ENCODE assay signal across 12 cellular contexts in genomic region chr1:51344276-51344601, GRCh38. TPM values are rescaled to one million over a fixed set of nuclear protein-coding genes. Genes with fewer than 3 reads are reported as not detected.
DNase-seq lines count a peak whose midpoint lies in the region; ATAC-seq and TF ChIP-seq lines count a peak whose summit lies in the region.
"Had no signal": no experiment of that assay in that cellular context is flagged by ENCODE, and none has a peak within 500 bp of the region (broad histone marks: within the 10 kb centered on the region; RNA-seq: fewer than 3 reads in every experiment).

No MANE protein-coding gene starts in this region.

- H3K9ac ChIP-seq in endocrine pancreas (ENCODE audit: control insufficient read depth, insufficient read depth, low read length), result peak overlapping the region; percentile 20

- H3K36me3 ChIP-seq in endocrine pancreas (ENCODE audit: control insufficient read depth, insufficient read depth, low read length) (no peaks in the 10 kb centered on the region), suprapubic skin (no peaks in the 10 kb centered on the region)
- H3K36me3 ChIP-seq: heart left ventricle had no signal

- 78% methylated on average over 7 of the region's 7 CpGs for WGBS in suprapubic skin

- H3K27ac Mint-ChIP-seq in activated naive CD8-positive, alpha-beta T cell treated with anti-CD3 and anti-CD28 coated beads, Interleukin-2, amount 10 ng/mL, durations not matched to agents 7 days and 5 days, result no peak overlapping the region
- H3K27ac Mint-ChIP-seq in activated naive CD8-positive, alpha-beta T cell treated with anti-CD3 and anti-CD28 coated beads, Interleukin-2, amount 50 U/mL, for 24 hours, result no peak overlapping the region
- H3K27ac Mint-ChIP-seq in mesothelial cell of epicardium, result no peak overlapping the region
- H3K27ac Mint-ChIP-seq: dendritic cell treated with granulocyte-macrophage colony-stimulating factor and Interleukin-4, amounts not matched to agents 40 ng/mL and 50 ng/mL, for 4 days had no signal

- POLR2A ChIA-PET in activated naive CD8-positive, alpha-beta T cell treated with anti-CD3 and anti-CD28 coated beads, Interleukin-2, amount 10 ng/mL, durations not matched to agents 7 days and 5 days (lab: Charles Lee), result no interaction called here

- H3K4me1 ChIP-seq in endocrine pancreas (ENCODE audit: control insufficient read depth, insufficient read depth, low read length) (no peaks in the 10 kb centered on the region), suprapubic skin (peaks cover 26% of the 10 kb centered on the region)

- no peak for ATAC-seq in activated naive CD8-positive, alpha-beta T cell treated with anti-CD3 and anti-CD28 coated beads, Interleukin-2, amount 10 ng/mL, durations not matched to agents 7 days and 5 days (ENCODE audit: low read depth)
- no peak for ATAC-seq in activated naive CD8-positive, alpha-beta T cell treated with anti-CD3 and anti-CD28 coated beads, Interleukin-2, amount 50 U/mL, for 24 hours
- no peak for ATAC-seq in HG03108 (IDR thresholded peaks at IDR 0.05; ENCODE audit: unreplicated experiment)

- no peak for TF ChIP-seq POLR2A in suprapubic skin (IDR thresholded peaks at IDR 0.05)

- H3K27ac ChIP-seq in suprapubic skin, result no peak overlapping the region
- H3K27ac ChIP-seq: heart left ventricle had no signal

- DNase-seq in activated naive CD8-positive, alpha-beta T cell treated with anti-CD3 and anti-CD28 coated beads, Interleukin-2, amount 10 ng/mL, durations not matched to agents 7 days and 5 days, result no peak
- DNase-seq in activated naive CD8-positive, alpha-beta T cell treated with anti-CD3 and anti-CD28 coated beads, Interleukin-2, amount 50 U/mL, for 24 hours, result no peak
- no peak for DNase-seq in mesothelial cell of epicardium (ENCODE audit: low spot score in 2 of 2, unreplicated experiment in 2 of 2)
- DNase-seq in suprapubic skin (ENCODE audit: low spot score in 2 of 2), result no peak
- DNase-seq in HuH-7 (ENCODE audit: low spot score), result no peak
- no peak for DNase-seq in NCI-H526 (lab: John Stamatoyannopoulos, UW)
- DNase-seq: activated gamma-delta T cell, heart left ventricle, NCI-H526 treated with DMSO at 0.1 percent for 48 hours had no signal

- H3K27me3 ChIP-seq in endocrine pancreas (ENCODE audit: control insufficient read depth, insufficient read depth, low read length) (no peaks in the 10 kb centered on the region), suprapubic skin (peaks cover 16% of the 10 kb centered on the region)

- no peak overlapping the region for H3K4me3 ChIP-seq in endocrine pancreas (ENCODE audit: control insufficient read depth, insufficient read depth, low read length)
- peak overlapping the region; percentile 38 for H3K4me3 ChIP-seq in suprapubic skin

- no peaks in the 10 kb centered on the region for H3K9me3 Mint-ChIP-seq in activated naive CD8-positive, alpha-beta T cell treated with anti-CD3 and anti-CD28 coated beads, Interleukin-2, amount 10 ng/mL, durations not matched to agents 7 days and 5 days
- H3K9me3 Mint-ChIP-seq in activated naive CD8-positive, alpha-beta T cell treated with anti-CD3 and anti-CD28 coated beads, Interleukin-2, amount 50 U/mL, for 24 hours, result no peaks in the 10 kb centered on the region
- no peaks in the 10 kb centered on the region for H3K9me3 Mint-ChIP-seq in mesothelial cell of epicardium
- H3K9me3 Mint-ChIP-seq: dendritic cell treated with granulocyte-macrophage colony-stimulating factor and Interleukin-4, amounts not matched to agents 40 ng/mL and 50 ng/mL, for 4 days had no signal

- TF ChIP-seq CTCF in mesothelial cell of epicardium (IDR thresholded peaks at IDR 0.05; ENCODE audit: unreplicated experiment), result no peak
- TF ChIP-seq CTCF in suprapubic skin (IDR thresholded peaks at IDR 0.05), result no peak

- H3K36me3 Mint-ChIP-seq in activated naive CD8-positive, alpha-beta T cell treated with anti-CD3 and anti-CD28 coated beads, Interleukin-2, amount 10 ng/mL, durations not matched to agents 7 days and 5 days, result no peaks in the 10 kb centered on the region
- H3K36me3 Mint-ChIP-seq in activated naive CD8-positive, alpha-beta T cell treated with anti-CD3 and anti-CD28 coated beads, Interleukin-2, amount 50 U/mL, for 24 hours (ENCODE audit: low read depth), result no peaks in the 10 kb centered on the region
- no peaks in the 10 kb centered on the region for H3K36me3 Mint-ChIP-seq in mesothelial cell of epicardium

- no peak for TF ChIP-seq EP300 in suprapubic skin (IDR thresholded peaks at IDR 0.05)

- H3K4me1 Mint-ChIP-seq in activated naive CD8-positive, alpha-beta T cell treated with anti-CD3 and anti-CD28 coated beads, Interleukin-2, amount 10 ng/mL, durations not matched to agents 7 days and 5 days, result peaks cover 4% of the 10 kb centered on the region
- peaks cover 4% of the 10 kb centered on the region for H3K4me1 Mint-ChIP-seq in activated naive CD8-positive, alpha-beta T cell treated with anti-CD3 and anti-CD28 coated beads, Interleukin-2, amount 50 U/mL, for 24 hours
- peaks cover 2% of the 10 kb centered on the region for H3K4me1 Mint-ChIP-seq in mesothelial cell of epicardium

- H3K9me3 ChIP-seq in endocrine pancreas (ENCODE audit: control insufficient read depth, low read length) (no peaks in the 10 kb centered on the region), suprapubic skin (no peaks in the 10 kb centered on the region)
- H3K9me3 ChIP-seq: heart left ventricle had no signal

- H3K4me3 Mint-ChIP-seq in activated naive CD8-positive, alpha-beta T cell treated with anti-CD3 and anti-CD28 coated beads, Interleukin-2, amount 10 ng/mL, durations not matched to agents 7 days and 5 days, result peak overlapping the region; percentile 51
- H3K4me3 Mint-ChIP-seq in activated naive CD8-positive, alpha-beta T cell treated with anti-CD3 and anti-CD28 coated beads, Interleukin-2, amount 50 U/mL, for 24 hours, result no peak overlapping the region
- peak overlapping the region; percentile 41 for H3K4me3 Mint-ChIP-seq in mesothelial cell of epicardium
- H3K4me3 Mint-ChIP-seq: dendritic cell treated with granulocyte-macrophage colony-stimulating factor and Interleukin-4, amounts not matched to agents 40 ng/mL and 50 ng/mL, for 4 days had no signal

- H3K27me3 Mint-ChIP-seq in activated naive CD8-positive, alpha-beta T cell treated with anti-CD3 and anti-CD28 coated beads, Interleukin-2, amount 10 ng/mL, durations not matched to agents 7 days and 5 days, result peaks cover 46% of the 10 kb centered on the region
- H3K27me3 Mint-ChIP-seq in activated naive CD8-positive, alpha-beta T cell treated with anti-CD3 and anti-CD28 coated beads, Interleukin-2, amount 50 U/mL, for 24 hours, result peaks cover 48% of the 10 kb centered on the region
- peaks cover 50% of the 10 kb centered on the region for H3K27me3 Mint-ChIP-seq in mesothelial cell of epicardium (ENCODE audit: low read depth)

RNA-seq across cellular contexts. Expression of gene TTC39A, which starts 13.9 kb away (rescaled TPM):
- total RNA-seq in activated naive CD8-positive, alpha-beta T cell treated with anti-CD3 and anti-CD28 coated beads, Interleukin-2, amount 10 ng/mL, durations not matched to agents 7 days and 5 days, result not detected
- total RNA-seq in mesothelial cell of epicardium (8.0 to 10.1 TPM (median 8.4 TPM) in 3 replicates), suprapubic skin (10 to 100 TPM in 3 of 4 donors, 1 to 10 TPM in 1; 9.4 to 16.3 (median 13.1) TPM)
